In the genomic region with DNA sequence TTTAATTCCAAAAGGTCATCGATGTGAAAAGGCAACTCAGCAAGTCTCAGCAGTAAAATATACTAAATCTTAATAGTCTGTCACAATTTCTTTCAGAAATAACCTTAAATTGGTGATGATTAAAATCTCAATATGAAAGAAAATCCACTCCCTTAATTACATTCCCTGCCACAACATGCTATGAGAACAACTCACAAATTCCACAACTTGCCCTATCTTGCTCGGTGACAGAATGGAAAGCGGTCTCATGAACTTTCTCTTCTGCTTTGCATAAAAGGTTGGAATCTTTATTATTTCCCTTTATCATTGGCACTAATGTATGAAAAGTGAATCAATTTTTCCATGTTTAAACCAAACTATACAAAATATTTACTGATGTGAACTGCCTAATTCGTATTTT, we compare ENCODE assay signal across 19 cellular contexts.
"Had no signal": no experiment of that assay in that cellular context is flagged by ENCODE, and none has a peak within 500 bp of the region (broad histone marks: within the 10 kb centered on the region; RNA-seq: fewer than 3 reads in every experiment).

No MANE protein-coding gene starts in this region.

- H3K79me2 ChIP-seq: parathyroid adenoma had no signal

- H3K9me3 Mint-ChIP-seq: nephron; stimulated activated memory B cell treated with anti-CD40 and anti-IgM and Interleukin-4, amounts not matched to agents 10 μg/mL and 1 μg/mL and 100 μg/mL, for 72 hours; stimulated activated naive CD8-positive, alpha-beta T cell treated with anti-CD3 and anti-CD28 coated beads, Interleukin-15, Interleukin-2, amounts not matched to agents 100 ng/mL and 50 ng/mL, for 24 hours had no signal

- H3K27ac ChIP-seq: heart right ventricle, parathyroid adenoma, psoas muscle, right lobe of liver, spleen, testis, tibial nerve had no signal

- H3K27ac Mint-ChIP-seq: nephron; stimulated activated memory B cell treated with anti-CD40 and anti-IgM and Interleukin-4, amounts not matched to agents 10 μg/mL and 1 μg/mL and 100 μg/mL, for 72 hours; stimulated activated naive CD8-positive, alpha-beta T cell treated with anti-CD3 and anti-CD28 coated beads, Interleukin-15, Interleukin-2, amounts not matched to agents 100 ng/mL and 50 ng/mL, for 24 hours had no signal

- H3K4me3 Mint-ChIP-seq: nephron; stimulated activated memory B cell treated with anti-CD40 and anti-IgM and Interleukin-4, amounts not matched to agents 10 μg/mL and 1 μg/mL and 100 μg/mL, for 72 hours; stimulated activated naive CD8-positive, alpha-beta T cell treated with anti-CD3 and anti-CD28 coated beads, Interleukin-15, Interleukin-2, amounts not matched to agents 100 ng/mL and 50 ng/mL, for 24 hours had no signal

- H2AFZ ChIP-seq: parathyroid adenoma had no signal

- H3K27me3 ChIP-seq: heart right ventricle, right lobe of liver, spleen, testis, tibial nerve had no signal

- H3K4me1 ChIP-seq: heart right ventricle, parathyroid adenoma, psoas muscle, right lobe of liver, spleen, testis, tibial nerve had no signal

- H3K36me3 Mint-ChIP-seq: stimulated activated memory B cell treated with anti-CD40 and anti-IgM and Interleukin-4, amounts not matched to agents 10 μg/mL and 1 μg/mL and 100 μg/mL, for 72 hours had no signal

- ATAC-seq: heart right ventricle; left lobe of liver; psoas muscle; right lobe of liver; stimulated activated memory B cell treated with anti-CD40 and anti-IgM and Interleukin-4, amounts not matched to agents 10 μg/mL and 1 μg/mL and 100 μg/mL, for 72 hours had no signal

- H3K9me3 ChIP-seq: psoas muscle, right lobe of liver, spleen, testis, tibial nerve had no signal

- H3K9ac ChIP-seq: parathyroid adenoma had no signal

- H3K4me3 ChIP-seq: heart right ventricle, psoas muscle, right lobe of liver, spleen, testis, tibial nerve had no signal

- DNase-seq: effector memory CD4-positive, alpha-beta T cell; foreskin melanocyte; heart right ventricle; hypothalamus; midbrain; psoas muscle; retina; right lobe of liver; spleen; stimulated activated CD4-positive, alpha-beta T cell treated with anti-CD3 and anti-CD28 coated beads, Interleukin-15, amount 100 ng/mL, for 24 hours; stimulated activated CD4-positive, alpha-beta T cell treated with anti-CD3 and anti-CD28 coated beads, Interleukin-1b, Interleukin-23, amount 100 ng/mL, for 48 hours; stimulated activated CD4-positive, alpha-beta T cell treated with anti-CD3 and anti-CD28 coated beads, Interleukin-4, amount 100 ng/mL, for 24 hours; testis had no signal

- H3K27me3 Mint-ChIP-seq: stimulated activated memory B cell treated with anti-CD40 and anti-IgM and Interleukin-4, amounts not matched to agents 10 μg/mL and 1 μg/mL and 100 μg/mL, for 72 hours; stimulated activated naive CD8-positive, alpha-beta T cell treated with anti-CD3 and anti-CD28 coated beads, Interleukin-15, Interleukin-2, amounts not matched to agents 100 ng/mL and 50 ng/mL, for 24 hours had no signal

- H3K36me3 ChIP-seq: heart right ventricle, right lobe of liver, spleen, tibial nerve had no signal

- H3K4me1 Mint-ChIP-seq: nephron; stimulated activated memory B cell treated with anti-CD40 and anti-IgM and Interleukin-4, amounts not matched to agents 10 μg/mL and 1 μg/mL and 100 μg/mL, for 72 hours had no signal
